Comparison of ENCODE assay signal across 8 cellular contexts in genomic region chrX:70289168-70289792, GRCh38.
A peak's percentile ranks its signal among the peaks of the same experiment; 100 is the strongest.
DNase-seq lines count a peak whose midpoint lies in the region; ATAC-seq and TF ChIP-seq lines count a peak whose summit lies in the region.

No MANE protein-coding gene starts in this region.

- peaks cover 5% of the 10 kb centered on the region for H3K4me1 Mint-ChIP-seq in dendritic cell treated with granulocyte-macrophage colony-stimulating factor and Interleukin-4, amounts not matched to agents 40 ng/mL and 50 ng/mL, for 4 days (ENCODE audit: low read depth)
- H3K4me1 Mint-ChIP-seq in nephron: peaks cover 10% of the 10 kb centered on the region

- peak overlapping the region; percentile 56; the same call in 1 of the 2 replicates for H3K27ac ChIP-seq in KMS-11

- H3K27me3 Mint-ChIP-seq in dendritic cell treated with granulocyte-macrophage colony-stimulating factor and Interleukin-4, amounts not matched to agents 40 ng/mL and 50 ng/mL, for 4 days: no peaks in the 10 kb centered on the region
- H3K27me3 Mint-ChIP-seq in nephron (ENCODE audit: low read depth): no peaks in the 10 kb centered on the region

- peak overlapping the region; percentile 83 for H3K4me3 Mint-ChIP-seq in dendritic cell treated with granulocyte-macrophage colony-stimulating factor and Interleukin-4, amounts not matched to agents 40 ng/mL and 50 ng/mL, for 4 days
- peak overlapping the region; percentile 88 to 94 (median 89) for H3K4me3 Mint-ChIP-seq in nephron

- no peaks in the 10 kb centered on the region for H3K9me3 Mint-ChIP-seq in dendritic cell treated with granulocyte-macrophage colony-stimulating factor and Interleukin-4, amounts not matched to agents 40 ng/mL and 50 ng/mL, for 4 days
- H3K9me3 Mint-ChIP-seq in nephron: peaks cover 3% of the 10 kb centered on the region

- H3K4me3 ChIP-seq in KMS-11 (IDR thresholded peaks at IDR 0.05; ENCODE audit: insufficient read depth, low read depth, low read length): no peak overlapping the region

- no peak for TF ChIP-seq CTCF in KMS-11 (conservative IDR thresholded peaks at IDR 0.05; ENCODE audit: low read depth, low read length)
- no peak for TF ChIP-seq CTCF in nephron (IDR thresholded peaks at IDR 0.05; ENCODE audit: unreplicated experiment in 3 of 3)

- H3K79me2 ChIP-seq in KMS-11 (ENCODE audit: insufficient read depth, low read depth): peaks cover 5% of the 10 kb centered on the region; the same call in 1 of the 2 replicates

- H3K36me3 ChIP-seq in KMS-11 (ENCODE audit: insufficient read depth): no peaks in the 10 kb centered on the region

- H3K27ac Mint-ChIP-seq in dendritic cell treated with granulocyte-macrophage colony-stimulating factor and Interleukin-4, amounts not matched to agents 40 ng/mL and 50 ng/mL, for 4 days: peak overlapping the region; percentile 77
- peak overlapping the region; percentile 38 to 77 (median 54) for H3K27ac Mint-ChIP-seq in nephron

- peak overlapping the region; percentile 41; the same call in 1 of the 2 replicates for H3K9ac ChIP-seq in KMS-11

- no peak for ATAC-seq in HG03521 (IDR thresholded peaks at IDR 0.05; ENCODE audit: unreplicated experiment)
- ATAC-seq in HG02981 (IDR thresholded peaks at IDR 0.05; ENCODE audit: unreplicated experiment): no peak

- H3K4me2 ChIP-seq in KMS-11: peak overlapping the region; percentile 62

- DNase-seq in EH (ENCODE audit: low read depth) (peak; percentile 27), OCI-M1 (lab: John Stamatoyannopoulos, UW) (no peak), NCI-H2107 (lab: John Stamatoyannopoulos, UW) (no peak)

- intact Hi-C loops in dendritic cell treated with granulocyte-macrophage colony-stimulating factor and Interleukin-4, amounts not matched to agents 40 ng/mL and 50 ng/mL, for 4 days (cut with micrococcal nuclease): loop anchor here (1.0 kb wide), 1 partner anchor 156 kb away; the partner anchor contains the start of gene IGBP1

- H2AFZ ChIP-seq in KMS-11 (ENCODE audit: low read depth): peak overlapping the region; percentile 75

- H3K4me1 ChIP-seq in KMS-11 (ENCODE audit: low read depth, poor library complexity, severe bottlenecking): peaks cover 19% of the 10 kb centered on the region

- peaks cover 37% of the 10 kb centered on the region for H3K36me3 Mint-ChIP-seq in dendritic cell treated with granulocyte-macrophage colony-stimulating factor and Interleukin-4, amounts not matched to agents 40 ng/mL and 50 ng/mL, for 4 days (ENCODE audit: low read depth)
- peaks cover 14% of the 10 kb centered on the region for H3K36me3 Mint-ChIP-seq in nephron (ENCODE audit: low read depth)

- no peaks in the 10 kb centered on the region for H4K20me1 ChIP-seq in KMS-11 (ENCODE audit: insufficient read depth)

- no peaks in the 10 kb centered on the region for H3K27me3 ChIP-seq in KMS-11 (ENCODE audit: insufficient read depth, low read depth)
